Comparison of ENCODE assay signal across 1 cellular context in the genomic region with DNA sequence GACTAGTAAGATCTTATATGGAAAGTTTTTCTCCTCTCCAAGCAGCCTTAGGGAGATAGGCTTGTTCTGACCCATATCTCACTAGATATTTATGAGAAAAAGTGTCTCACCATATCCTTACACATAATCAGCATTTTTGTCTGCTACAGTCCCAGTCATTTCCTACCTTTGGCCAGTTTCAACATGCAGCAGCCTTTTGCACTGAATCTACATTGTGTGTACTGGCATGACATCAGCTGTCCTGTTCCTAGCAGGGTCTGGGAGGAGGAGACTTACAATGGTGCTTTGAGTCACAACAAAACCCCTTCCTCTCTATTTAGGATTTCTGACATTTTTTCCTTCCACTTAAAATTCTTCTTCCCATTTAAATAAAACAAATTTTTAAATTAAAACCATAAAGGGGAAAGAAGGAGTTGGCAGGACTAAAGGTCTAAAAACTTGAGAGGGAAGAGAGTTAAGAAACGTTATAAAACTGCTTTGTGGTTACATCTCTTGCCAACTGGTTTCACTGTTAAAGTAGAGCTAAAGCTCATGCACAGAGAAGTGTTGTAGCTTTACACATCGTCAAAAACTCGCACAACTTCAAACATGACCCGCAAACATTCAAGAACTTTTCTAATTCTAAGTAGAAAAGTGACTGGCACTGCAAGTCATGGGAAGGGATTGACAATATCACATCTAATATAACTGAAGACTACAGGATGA.
TF ChIP-seq lines count a peak whose summit lies in the region.

No MANE protein-coding gene starts in this region.

TF ChIP-seq in GM12878, 131 proteins besides CTCF, POLR2A, EP300 and RAD21 (continued from another document):
- TF ChIP-seq, protein P1, sequence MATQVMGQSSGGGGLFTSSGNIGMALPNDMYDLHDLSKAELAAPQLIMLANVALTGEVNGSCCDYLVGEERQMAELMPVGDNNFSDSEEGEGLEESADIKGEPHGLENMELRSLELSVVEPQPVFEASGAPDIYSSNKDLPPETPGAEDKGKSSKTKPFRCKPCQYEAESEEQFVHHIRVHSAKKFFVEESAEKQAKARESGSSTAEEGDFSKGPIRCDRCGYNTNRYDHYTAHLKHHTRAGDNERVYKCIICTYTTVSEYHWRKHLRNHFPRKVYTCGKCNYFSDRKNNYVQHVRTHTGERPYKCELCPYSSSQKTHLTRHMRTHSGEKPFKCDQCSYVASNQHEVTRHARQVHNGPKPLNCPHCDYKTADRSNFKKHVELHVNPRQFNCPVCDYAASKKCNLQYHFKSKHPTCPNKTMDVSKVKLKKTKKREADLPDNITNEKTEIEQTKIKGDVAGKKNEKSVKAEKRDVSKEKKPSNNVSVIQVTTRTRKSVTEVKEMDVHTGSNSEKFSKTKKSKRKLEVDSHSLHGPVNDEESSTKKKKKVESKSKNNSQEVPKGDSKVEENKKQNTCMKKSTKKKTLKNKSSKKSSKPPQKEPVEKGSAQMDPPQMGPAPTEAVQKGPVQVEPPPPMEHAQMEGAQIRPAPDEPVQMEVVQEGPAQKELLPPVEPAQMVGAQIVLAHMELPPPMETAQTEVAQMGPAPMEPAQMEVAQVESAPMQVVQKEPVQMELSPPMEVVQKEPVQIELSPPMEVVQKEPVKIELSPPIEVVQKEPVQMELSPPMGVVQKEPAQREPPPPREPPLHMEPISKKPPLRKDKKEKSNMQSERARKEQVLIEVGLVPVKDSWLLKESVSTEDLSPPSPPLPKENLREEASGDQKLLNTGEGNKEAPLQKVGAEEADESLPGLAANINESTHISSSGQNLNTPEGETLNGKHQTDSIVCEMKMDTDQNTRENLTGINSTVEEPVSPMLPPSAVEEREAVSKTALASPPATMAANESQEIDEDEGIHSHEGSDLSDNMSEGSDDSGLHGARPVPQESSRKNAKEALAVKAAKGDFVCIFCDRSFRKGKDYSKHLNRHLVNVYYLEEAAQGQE (IDR thresholded peaks at IDR 0.05; ENCODE audit: low read depth, low read length): no peak
- no peak for TF ChIP-seq WRNIP1 (IDR thresholded peaks at IDR 0.05; ENCODE audit: borderline replicate concordance, low read depth, low read length)
- TF ChIP-seq ZNF207 (IDR thresholded peaks at IDR 0.05; ENCODE audit: borderline replicate concordance): no peak
- TF ChIP-seq, protein P2, sequence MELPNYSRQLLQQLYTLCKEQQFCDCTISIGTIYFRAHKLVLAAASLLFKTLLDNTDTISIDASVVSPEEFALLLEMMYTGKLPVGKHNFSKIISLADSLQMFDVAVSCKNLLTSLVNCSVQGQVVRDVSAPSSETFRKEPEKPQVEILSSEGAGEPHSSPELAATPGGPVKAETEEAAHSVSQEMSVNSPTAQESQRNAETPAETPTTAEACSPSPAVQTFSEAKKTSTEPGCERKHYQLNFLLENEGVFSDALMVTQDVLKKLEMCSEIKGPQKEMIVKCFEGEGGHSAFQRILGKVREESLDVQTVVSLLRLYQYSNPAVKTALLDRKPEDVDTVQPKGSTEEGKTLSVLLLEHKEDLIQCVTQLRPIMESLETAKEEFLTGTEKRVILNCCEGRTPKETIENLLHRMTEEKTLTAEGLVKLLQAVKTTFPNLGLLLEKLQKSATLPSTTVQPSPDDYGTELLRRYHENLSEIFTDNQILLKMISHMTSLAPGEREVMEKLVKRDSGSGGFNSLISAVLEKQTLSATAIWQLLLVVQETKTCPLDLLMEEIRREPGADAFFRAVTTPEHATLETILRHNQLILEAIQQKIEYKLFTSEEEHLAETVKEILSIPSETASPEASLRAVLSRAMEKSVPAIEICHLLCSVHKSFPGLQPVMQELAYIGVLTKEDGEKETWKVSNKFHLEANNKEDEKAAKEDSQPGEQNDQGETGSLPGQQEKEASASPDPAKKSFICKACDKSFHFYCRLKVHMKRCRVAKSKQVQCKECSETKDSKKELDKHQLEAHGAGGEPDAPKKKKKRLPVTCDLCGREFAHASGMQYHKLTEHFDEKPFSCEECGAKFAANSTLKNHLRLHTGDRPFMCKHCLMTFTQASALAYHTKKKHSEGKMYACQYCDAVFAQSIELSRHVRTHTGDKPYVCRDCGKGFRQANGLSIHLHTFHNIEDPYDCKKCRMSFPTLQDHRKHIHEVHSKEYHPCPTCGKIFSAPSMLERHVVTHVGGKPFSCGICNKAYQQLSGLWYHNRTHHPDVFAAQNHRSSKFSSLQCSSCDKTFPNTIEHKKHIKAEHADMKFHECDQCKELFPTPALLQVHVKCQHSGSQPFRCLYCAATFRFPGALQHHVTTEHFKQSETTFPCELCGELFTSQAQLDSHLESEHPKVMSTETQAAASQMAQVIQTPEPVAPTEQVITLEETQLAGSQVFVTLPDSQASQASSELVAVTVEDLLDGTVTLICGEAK (IDR thresholded peaks at IDR 0.05; ENCODE audit: borderline replicate concordance): no peak
- no peak for TF ChIP-seq ZNF274 (IDR thresholded peaks at IDR 0.05; ENCODE audit: insufficient read depth, insufficient read length)
- TF ChIP-seq, protein P3, sequence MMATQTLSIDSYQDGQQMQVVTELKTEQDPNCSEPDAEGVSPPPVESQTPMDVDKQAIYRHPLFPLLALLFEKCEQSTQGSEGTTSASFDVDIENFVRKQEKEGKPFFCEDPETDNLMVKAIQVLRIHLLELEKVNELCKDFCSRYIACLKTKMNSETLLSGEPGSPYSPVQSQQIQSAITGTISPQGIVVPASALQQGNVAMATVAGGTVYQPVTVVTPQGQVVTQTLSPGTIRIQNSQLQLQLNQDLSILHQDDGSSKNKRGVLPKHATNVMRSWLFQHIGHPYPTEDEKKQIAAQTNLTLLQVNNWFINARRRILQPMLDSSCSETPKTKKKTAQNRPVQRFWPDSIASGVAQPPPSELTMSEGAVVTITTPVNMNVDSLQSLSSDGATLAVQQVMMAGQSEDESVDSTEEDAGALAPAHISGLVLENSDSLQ (IDR thresholded peaks at IDR 0.05): no peak
- no peak for TF ChIP-seq CEBPB (IDR thresholded peaks at IDR 0.05; ENCODE audit: borderline replicate concordance in 1 of 2, low read depth in 2 of 2, low read length in 2 of 2)
- TF ChIP-seq GABPA (IDR thresholded peaks at IDR 0.05; ENCODE audit: low read depth): no peak
- no peak for TF ChIP-seq BMI1 (IDR thresholded peaks at IDR 0.05; ENCODE audit: borderline replicate concordance)
- no peak for TF ChIP-seq ZNF622 (IDR thresholded peaks at IDR 0.05)
